Comparison of ENCODE assay signal across 13 cellular contexts in the genomic region with DNA sequence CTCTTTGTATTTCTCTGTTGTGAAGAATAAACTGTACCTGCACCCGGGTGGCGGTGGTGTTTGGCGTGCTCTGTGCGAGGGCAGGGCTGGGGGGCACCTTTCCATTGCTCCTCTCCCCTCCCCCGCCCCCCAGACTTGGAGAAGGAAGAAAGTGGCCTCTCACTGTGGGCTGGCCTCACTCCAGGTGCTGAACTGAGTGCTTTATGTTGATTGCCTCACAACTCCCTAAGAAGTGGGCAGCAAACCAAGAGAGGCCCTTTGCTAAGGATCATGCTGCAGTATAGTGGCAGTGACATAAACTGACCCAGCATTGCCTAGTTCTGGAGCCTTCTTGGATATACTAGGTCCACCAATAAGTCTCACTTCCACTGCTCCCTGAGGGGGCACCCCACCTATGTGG. TPM values are rescaled to one million over a fixed set of nuclear protein-coding genes. Genes with fewer than 3 reads are reported as not detected.
A peak's percentile ranks its signal among the peaks of the same experiment; 100 is the strongest.
DNase-seq lines count a peak whose midpoint lies in the region; ATAC-seq and TF ChIP-seq lines count a peak whose summit lies in the region.
"Had no signal": no experiment of that assay in that cellular context is flagged by ENCODE, and none has a peak within 500 bp of the region (broad histone marks: within the 10 kb centered on the region; RNA-seq: fewer than 3 reads in every experiment).

No MANE protein-coding gene starts in this region.

- H3K9me3 ChIP-seq in RWPE2 (ENCODE audit: severe bottlenecking) (no peaks in the 10 kb centered on the region), gastroesophageal sphincter (no peaks in the 10 kb centered on the region)

- TF ChIP-seq CTCF in RWPE2 (IDR thresholded peaks at IDR 0.05; ENCODE audit: poor library complexity, severe bottlenecking) (no peak), gastroesophageal sphincter (IDR thresholded peaks at IDR 0.05) (no peak), retinal pigment epithelial cell (conservative IDR thresholded peaks at IDR 0.05; ENCODE audit: low read depth, low read length) (no peak)

- ATAC-seq in RWPE2 (ENCODE audit: low read depth): no peak
- ATAC-seq in gastroesophageal sphincter: peak; percentile 72
- no peak for ATAC-seq in HG03432 (IDR thresholded peaks at IDR 0.05; ENCODE audit: unreplicated experiment)
- no peak for ATAC-seq in GM19023 (IDR thresholded peaks at IDR 0.05; ENCODE audit: unreplicated experiment)

- TF ChIP-seq POLR2A in gastroesophageal sphincter (IDR thresholded peaks at IDR 0.05): no peak

- H3K27me3 ChIP-seq in RWPE2 (ENCODE audit: insufficient read depth, poor library complexity, severe bottlenecking): no peaks in the 10 kb centered on the region
- no peaks in the 10 kb centered on the region for H3K27me3 ChIP-seq in gastroesophageal sphincter

- H3K36me3 ChIP-seq in RWPE2 (ENCODE audit: low read depth): peaks cover 15% of the 10 kb centered on the region
- H3K36me3 ChIP-seq in gastroesophageal sphincter: peaks cover 0 to 42% of the 10 kb centered on the region in 2 donors

- H3K4me1 ChIP-seq in RWPE2 (ENCODE audit: insufficient read depth, poor library complexity, severe bottlenecking) (no peaks in the 10 kb centered on the region), gastroesophageal sphincter (peaks cover 0 to 39% (median 8%) of the 10 kb centered on the region in 3 donors)

- peak; percentile 87 for DNase-seq in DMS79 treated with DMSO at 0.1 percent for 48 hours (lab: John Stamatoyannopoulos, UW)
- DNase-seq in RWPE2 (ENCODE audit: low spot score): peak; percentile 39
- peak; percentile 63 for DNase-seq in retinal pigment epithelial cell (ENCODE audit: low read depth)
- DNase-seq in cerebellum (ENCODE audit: low spot score): no peak
- DNase-seq in NCI-H1417 (lab: John Stamatoyannopoulos, UW): no peak
- DNase-seq: activated CD4-positive, alpha-beta memory T cell treated with anti-CD3 and anti-CD28 coated beads for 36 hours; NCI-H510A had no signal

- H3K27ac ChIP-seq in RWPE2 (ENCODE audit: poor library complexity, severe bottlenecking) (no peak overlapping the region), gastroesophageal sphincter (peak overlapping the region in 3 of 4 donors; percentile 51 to 64 (median 61))
- H3K27ac ChIP-seq: epithelial cell of prostate had no signal

- TF ChIP-seq EP300 in gastroesophageal sphincter (IDR thresholded peaks at IDR 0.05): no peak

- H3K4me3 ChIP-seq in RWPE2 (ENCODE audit: severe bottlenecking) (no peak overlapping the region), gastroesophageal sphincter (no peak overlapping the region), retinal pigment epithelial cell (ENCODE audit: low read length) (no peak overlapping the region)

- 20% methylated on average over 1 of the region's 5 CpGs; no CpG with 5 or more reads in 1 of the 2 donors for WGBS in gastroesophageal sphincter (ENCODE audit: low coverage in 1 of 2), 2 donors

RNA-seq across cellular contexts. Expression of a gene that starts 20.2 kb away (rescaled TPM):
- total RNA-seq in gastroesophageal sphincter: under 1 TPM in 1 of 4 donors, not detected in 3; 0.67 TPM
- not detected for total RNA-seq in cerebellum
- total RNA-seq: activated CD4-positive, alpha-beta memory T cell treated with anti-CD3 and anti-CD28 coated beads for 36 hours; lung microvascular endothelial cell; skeletal muscle tissue had no signal

RNA-seq across cellular contexts. Expression of a gene that starts 44.4 kb away (rescaled TPM):
- total RNA-seq in gastroesophageal sphincter: 10 to 100 TPM; 14.6 to 29.2 (median 24.1) TPM
- total RNA-seq in cerebellum: 12.5 TPM

Comparison
In these comparisons a context has a peak if more than half of its experiments do, and no peak if none do; other contexts are left out.
1. DNase-seq: peak in DMS79 treated with DMSO at 0.1 percent for 48 hours (single experiment), RWPE2 (single experiment) and retinal pigment epithelial cell (single experiment); none in cerebellum (single experiment) and NCI-H1417 (0 of 3).